ENCODE assay signal across 8 cellular contexts in the genomic region with DNA sequence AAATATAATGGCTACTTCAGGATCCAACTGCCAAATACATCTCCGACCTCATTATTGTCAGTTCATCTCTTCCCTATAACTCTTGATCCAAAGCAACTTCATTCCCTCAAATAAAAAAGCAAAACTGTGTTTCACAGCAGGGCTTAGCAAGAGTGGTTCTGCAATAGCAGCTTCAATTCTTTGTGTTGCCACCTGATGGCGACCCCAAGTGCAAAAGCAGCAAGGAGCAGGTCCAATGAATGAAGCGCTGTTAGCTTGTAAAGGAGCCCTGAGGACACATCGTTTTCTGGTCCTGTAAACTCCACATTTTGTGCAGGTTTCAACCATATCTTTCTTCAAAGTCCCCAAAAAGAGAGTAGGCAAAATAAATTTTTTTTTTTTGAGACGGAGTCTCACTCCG. TPM values are rescaled to one million over a fixed set of nuclear protein-coding genes. Genes with fewer than 3 reads are reported as not detected.
DNase-seq lines count a peak whose midpoint lies in the region; ATAC-seq and TF ChIP-seq lines count a peak whose summit lies in the region.

No MANE protein-coding gene starts in this region.

- H3F3A ChIP-seq in OCI-LY1 (ENCODE audit: insufficient read depth, low read length): no peaks in the 10 kb centered on the region

- peak overlapping the region; percentile 37; the same call in 1 of the 2 replicates for H3K9ac ChIP-seq in OCI-LY1 (ENCODE audit: low read length)

- H3K9me3 ChIP-seq in OCI-LY1 (ENCODE audit: low read length): no peaks in the 10 kb centered on the region

- no peak overlapping the region for H3K27ac Mint-ChIP-seq in type B pancreatic cell

- H3K36me3 ChIP-seq in OCI-LY1 (ENCODE audit: insufficient read depth, low read length): peaks cover 55% of the 10 kb centered on the region

- H3K4me1 Mint-ChIP-seq in type B pancreatic cell (ENCODE audit: unreplicated experiment): peaks cover 4% of the 10 kb centered on the region

- H2AFZ ChIP-seq in OCI-LY1 (ENCODE audit: low read length): no peak overlapping the region

- no peak overlapping the region for H3K4me3 Mint-ChIP-seq in type B pancreatic cell

- H3K4me3 ChIP-seq in AG09309 (ENCODE audit: control insufficient read depth, low read depth, low read length) (no peak overlapping the region), OCI-LY1 (ENCODE audit: low read depth, low read length, poor library complexity, severe bottlenecking) (no peak overlapping the region)

- TF ChIP-seq CTCF in AG09309 (IDR thresholded peaks at IDR 0.05; ENCODE audit: control insufficient read depth, insufficient read depth, low read depth, low read length, missing control alignments): peak; percentile 28
- TF ChIP-seq CTCF in OCI-LY1 (IDR thresholded peaks at IDR 0.05; ENCODE audit: low read length): peak; percentile 88
- peak; percentile 57 for TF ChIP-seq CTCF in type B pancreatic cell (conservative IDR thresholded peaks at IDR 0.05)
- no peak for TF ChIP-seq CTCF in GM20000 (IDR thresholded peaks at IDR 0.05; ENCODE audit: extremely low read depth, missing control alignments)

- H3K36me3 Mint-ChIP-seq in type B pancreatic cell: peaks cover 24% of the 10 kb centered on the region

- peak overlapping the region; percentile 71 for H3K27ac ChIP-seq in OCI-LY1 (ENCODE audit: low read depth, low read length, poor library complexity, severe bottlenecking)

- H3K4me1 ChIP-seq in OCI-LY1 (ENCODE audit: insufficient read depth, low read length, severe bottlenecking): peaks cover 57% of the 10 kb centered on the region

- H3K9me2 ChIP-seq in OCI-LY1 (ENCODE audit: low read depth, low read length): no peaks in the 10 kb centered on the region

- no peaks in the 10 kb centered on the region for H3K27me3 Mint-ChIP-seq in type B pancreatic cell

- H3K27me3 ChIP-seq in OCI-LY1 (ENCODE audit: insufficient read depth, low read length): no peaks in the 10 kb centered on the region

- no peaks in the 10 kb centered on the region for H3K79me2 ChIP-seq in OCI-LY1 (ENCODE audit: insufficient read depth, low read length)

- peak; percentile 52 for ATAC-seq in GM19043 (IDR thresholded peaks at IDR 0.05; ENCODE audit: low read depth, unreplicated experiment)
- ATAC-seq in esophagus mucosa: peak; percentile 57
- ATAC-seq in HG02981 (IDR thresholded peaks at IDR 0.05; ENCODE audit: unreplicated experiment): no peak
- ATAC-seq in GM18511 (IDR thresholded peaks at IDR 0.05; ENCODE audit: unreplicated experiment): no peak

- H4K20me1 ChIP-seq in OCI-LY1 (ENCODE audit: insufficient read depth, low read length): no peaks in the 10 kb centered on the region

- DNase-seq in AG09309 (ENCODE audit: low read depth) (no peak), type B pancreatic cell (ENCODE audit: extremely low spot score, unreplicated experiment) (no peak), GM20000 (ENCODE audit: low spot score) (no peak)

- H3K4me2 ChIP-seq in OCI-LY1 (ENCODE audit: low read length): peak overlapping the region; percentile 25; the same call in 1 of the 2 replicates

- no peaks in the 10 kb centered on the region for H3K9me3 Mint-ChIP-seq in type B pancreatic cell

RNA-seq across cellular contexts. Expression of gene RTN4IP1, which starts 19.6 kb away (rescaled TPM):
- total RNA-seq in esophagus mucosa: 3.5 TPM
- 7.1 and 8.6 TPM in 2 replicates for total RNA-seq in type B pancreatic cell (ENCODE audit: low replicate concordance)

RNA-seq across cellular contexts. Expression of gene QRSL1, which starts 19.7 kb away (rescaled TPM):
- total RNA-seq in esophagus mucosa (12.6 TPM), type B pancreatic cell (ENCODE audit: low replicate concordance) (18.3 and 19.8 TPM in 2 replicates)

Comparison
In these comparisons a context has a peak if more than half of its experiments do, and no peak if none do; other contexts are left out.
1. ATAC-seq: peak in GM19043 (single experiment) and esophagus mucosa (single experiment); none in HG02981 (single experiment) and GM18511 (single experiment).